Comparison of ENCODE assay signal across 9 cellular contexts in the genomic region with DNA sequence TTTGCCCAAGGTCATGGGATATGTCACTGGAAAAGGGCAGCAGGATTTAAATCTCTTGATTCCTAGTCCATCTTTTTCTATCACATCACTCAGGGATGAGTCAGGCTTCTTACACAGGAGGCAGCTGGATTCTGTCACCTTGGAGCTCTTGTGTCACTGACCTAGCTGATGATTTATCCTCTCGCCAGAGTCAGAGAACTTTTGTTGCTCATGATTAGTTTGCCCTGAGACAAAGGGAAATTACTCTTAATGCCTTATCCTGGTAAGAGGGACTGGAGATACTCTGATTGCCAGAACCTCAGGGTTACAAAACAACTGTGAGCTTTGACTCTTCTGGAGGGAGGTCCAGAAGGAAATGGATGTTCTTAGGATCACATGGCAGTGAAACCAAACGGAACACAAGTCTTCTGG. TPM values are rescaled to one million over a fixed set of nuclear protein-coding genes. Genes with fewer than 3 reads are reported as not detected.
DNase-seq lines count a peak whose midpoint lies in the region; ATAC-seq and TF ChIP-seq lines count a peak whose summit lies in the region.
"Had no signal": no experiment of that assay in that cellular context is flagged by ENCODE, and none has a peak within 500 bp of the region (broad histone marks: within the 10 kb centered on the region; RNA-seq: fewer than 3 reads in every experiment).

No MANE protein-coding gene starts in this region.

- H3K4me1 ChIP-seq in breast epithelium (no peaks in the 10 kb centered on the region), vagina (peaks cover 8% of the 10 kb centered on the region)
- H3K4me1 ChIP-seq: BLaER1 treated with 17β-estradiol and CSF1 and Interleukin-3, amounts not matched to agents 10 nM and 100 nM had no signal

- intact Hi-C loops in MCF 10A (cut with micrococcal nuclease) = loop anchor here (1.0 kb wide), 1 partner anchor 105 kb away; the partner anchor contains the start of gene RAB6A
- intact Hi-C loops in breast epithelium (cut with DNase I; ENCODE audit: low total_unique reads) = no loop called here
- intact Hi-C loops in vagina (cut with DNase I) = no loop called here

- H3K36me3 Mint-ChIP-seq in MCF 10A (ENCODE audit: insufficient read depth, unreplicated experiment) = peaks cover 48% of the 10 kb centered on the region

- H3K36me3 ChIP-seq in breast epithelium = no peaks in the 10 kb centered on the region
- peaks cover 1% of the 10 kb centered on the region for H3K36me3 ChIP-seq in brain microvascular endothelial cell (replicated peaks)
- no peaks in the 10 kb centered on the region for H3K36me3 ChIP-seq in kidney epithelial cell (ENCODE audit: control insufficient read depth, insufficient read depth, low read length)
- no peaks in the 10 kb centered on the region for H3K36me3 ChIP-seq in vagina

- in situ Hi-C loops in brain microvascular endothelial cell (cut with HindIII; ENCODE audit: low pct_ligation_motif_present, low sequenced_read_pairs) = no loop called here

- ATAC-seq in GM21526 (IDR thresholded peaks at IDR 0.05; ENCODE audit: low FRiP score, unreplicated experiment) = no peak

- no peak overlapping the region for H3K4me3 ChIP-seq in breast epithelium
- no peak overlapping the region for H3K4me3 ChIP-seq in brain microvascular endothelial cell (ENCODE audit: low read depth, low read length)
- no peak overlapping the region for H3K4me3 ChIP-seq in kidney epithelial cell (ENCODE audit: low read depth, low read length)
- H3K4me3 ChIP-seq in vagina = no peak overlapping the region
- H3K4me3 ChIP-seq: BLaER1 treated with 17β-estradiol and CSF1 and Interleukin-3, amounts not matched to agents 10 nM and 100 nM had no signal

- H3K4me1 Mint-ChIP-seq in MCF 10A (ENCODE audit: insufficient read depth, unreplicated experiment) = peaks cover 13% of the 10 kb centered on the region

- POLR2A ChIA-PET in MCF 10A (lab: Yijun Ruan, JAX) = interaction anchor here (0.9 to 3.3 kb wide), 14 partner anchors 10 to 114 kb away, joined by 3 to 37 read pairs (median 4); partner anchors contain the start of genes COA4, MRPL48, PAAF1 and RAB6A

- TF ChIP-seq POLR2A in breast epithelium (IDR thresholded peaks at IDR 0.05) (no peak), vagina (IDR thresholded peaks at IDR 0.05) (no peak)

- no peaks in the 10 kb centered on the region for H3K9me3 ChIP-seq in breast epithelium
- no peaks in the 10 kb centered on the region for H3K9me3 ChIP-seq in vagina
- H3K9me3 ChIP-seq: BLaER1 treated with 17β-estradiol and CSF1 and Interleukin-3, amounts not matched to agents 10 nM and 100 nM had no signal

- no TSS peak for BruUV-seq in MCF 10A (replicated peaks; lab: Mats Ljungman, UMichigan)

- no peaks in the 10 kb centered on the region for H3K27me3 ChIP-seq in breast epithelium
- H3K27me3 ChIP-seq in brain microvascular endothelial cell (replicated peaks) = no peaks in the 10 kb centered on the region
- no peaks in the 10 kb centered on the region for H3K27me3 ChIP-seq in kidney epithelial cell (ENCODE audit: control insufficient read depth, insufficient read depth, low read length)
- H3K27me3 ChIP-seq in vagina = no peaks in the 10 kb centered on the region
- H3K27me3 ChIP-seq: BLaER1 treated with 17β-estradiol and CSF1 and Interleukin-3, amounts not matched to agents 10 nM and 100 nM had no signal

- CTCF ChIA-PET in MCF 10A (lab: Yijun Ruan, JAX) = interaction anchor here (0.9 kb wide), 2 partner anchors 26 to 84 kb away, joined by 4 to 6 read pairs; no protein-coding TSS in a partner anchor

- H3K4me3 Mint-ChIP-seq in MCF 10A (ENCODE audit: unreplicated experiment) = no peak overlapping the region

- no peak for TF ChIP-seq CTCF in MCF 10A (IDR thresholded peaks at IDR 0.05; ENCODE audit: unreplicated experiment)
- no peak for TF ChIP-seq CTCF in breast epithelium (IDR thresholded peaks at IDR 0.05)
- TF ChIP-seq CTCF in brain microvascular endothelial cell (IDR thresholded peaks at IDR 0.05; ENCODE audit: low read depth, low read length, missing control alignments) = no peak
- no peak for TF ChIP-seq CTCF in kidney epithelial cell (IDR thresholded peaks at IDR 0.05; ENCODE audit: insufficient read depth, low read length, poor library complexity, severe bottlenecking)
- no peak for TF ChIP-seq CTCF in vagina (IDR thresholded peaks at IDR 0.05)

- peak overlapping the region in 1 of 2 donors; percentile 7 for H3K27ac ChIP-seq in breast epithelium
- H3K27ac ChIP-seq in brain microvascular endothelial cell = peak overlapping the region; percentile 41
- peak overlapping the region; percentile 38 for H3K27ac ChIP-seq in vagina
- H3K27ac ChIP-seq: BLaER1 treated with 17β-estradiol and CSF1 and Interleukin-3, amounts not matched to agents 10 nM and 100 nM had no signal

- no peaks in the 10 kb centered on the region for H3K9me3 Mint-ChIP-seq in MCF 10A (ENCODE audit: unreplicated experiment)

- no peaks in the 10 kb centered on the region for H3K27me3 Mint-ChIP-seq in MCF 10A (ENCODE audit: insufficient read depth, unreplicated experiment)

- no peak overlapping the region for H3K27ac Mint-ChIP-seq in MCF 10A (ENCODE audit: low read depth, unreplicated experiment)

- peak; percentile 75 for DNase-seq in MCF 10A (ENCODE audit: unreplicated experiment)
- no peak for DNase-seq in breast epithelium (ENCODE audit: low spot score in 2 of 2)
- peak; percentile 79 for DNase-seq in brain microvascular endothelial cell
- DNase-seq in kidney epithelial cell (ENCODE audit: low read depth) = peak; percentile 84
- no peak for DNase-seq in vagina (ENCODE audit: extremely low spot score in 2 of 2)
- no peak for DNase-seq in NCI-H2081 (lab: John Stamatoyannopoulos, UW)
- DNase-seq in retina = no peak

RNA-seq across cellular contexts. Expression of gene COA4, which starts 10.1 kb away (rescaled TPM):
- 87.1 and 103 TPM in 2 replicates for total RNA-seq in MCF 10A (2022)
- total RNA-seq in breast epithelium = 10 to 100 TPM; 58.9 to 76.7 (median 74.2) TPM
- 80.8 and 103 TPM in 2 replicates for total RNA-seq in kidney epithelial cell
- total RNA-seq in vagina = 53.3 TPM

RNA-seq across cellular contexts. Expression of gene PAAF1, which starts 10.2 kb away (rescaled TPM):
- total RNA-seq in MCF 10A (2022) = 21.6 and 26.4 TPM in 2 replicates
- 10 to 100 TPM in 1 of 3 donors, 1 to 10 TPM in 2; 8.5 to 19.0 (median 9.5) TPM for total RNA-seq in breast epithelium
- total RNA-seq in kidney epithelial cell = 11.8 and 11.9 TPM in 2 replicates
- total RNA-seq in vagina = 4.2 TPM

Comparison
In these comparisons a context has a peak if more than half of its experiments do, and no peak if none do; other contexts are left out.
1. DNase-seq: peak in MCF 10A (single experiment), brain microvascular endothelial cell (single experiment) and kidney epithelial cell (single experiment); none in breast epithelium (0 of 2), vagina (0 of 2), NCI-H2081 (0 of 2) and retina (single experiment).